In genomic region chr4:164768516-164768915, GRCh38 we compare ENCODE assay signal across 1 cellular context.
TF ChIP-seq lines count a peak whose summit lies in the region.

No MANE protein-coding gene starts in this region.

TF ChIP-seq in HCT116, 20 proteins besides CTCF, POLR2A, EP300 and RAD21 (continued from another document):
- TF ChIP-seq POLR2AphosphoS5 (IDR thresholded peaks at IDR 0.05; ENCODE audit: low read depth, low read length) (no peak), EGR1 (IDR thresholded peaks at IDR 0.05; ENCODE audit: low read depth) (no peak), EZH2phosphoT487 (IDR thresholded peaks at IDR 0.05; ENCODE audit: borderline replicate concordance) (no peak), EZH2 (IDR thresholded peaks at IDR 0.05) (no peak), SRF (IDR thresholded peaks at IDR 0.05; ENCODE audit: low read depth) (no peak), JUND (IDR thresholded peaks at IDR 0.05) (no peak), FOSL1 (IDR thresholded peaks at IDR 0.05; ENCODE audit: low read depth) (no peak), CEBPB (IDR thresholded peaks at IDR 0.05; ENCODE audit: low read depth) (no peak)
